16 cellular contexts compared by ENCODE assay signal in the genomic region with DNA sequence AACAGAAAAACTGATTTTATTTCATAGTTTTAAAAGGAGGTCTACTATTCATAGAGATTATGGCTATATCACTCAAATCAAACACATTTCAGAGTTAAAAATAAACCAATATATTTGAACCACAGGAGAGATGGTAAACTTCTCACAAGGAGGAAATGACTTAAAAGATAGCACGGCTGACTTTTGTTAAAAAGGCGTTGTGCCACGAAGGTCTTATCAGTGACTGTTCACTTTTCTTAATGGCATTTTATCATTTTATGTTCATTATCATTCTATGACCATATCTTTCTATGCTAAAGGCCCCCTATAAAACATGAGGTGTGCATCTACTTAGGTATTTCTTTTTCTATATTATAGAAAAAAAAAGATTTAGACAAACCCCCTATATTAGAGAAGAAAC.
"Had no signal": no experiment of that assay in that cellular context is flagged by ENCODE, and none has a peak within 500 bp of the region (broad histone marks: within the 10 kb centered on the region; RNA-seq: fewer than 3 reads in every experiment).

No MANE protein-coding gene starts in this region.

- ATAC-seq: heart left ventricle, psoas muscle, right lobe of liver had no signal

- H3K4me1 ChIP-seq: colonic mucosa, heart left ventricle, psoas muscle, right lobe of liver, spleen, stomach had no signal

- DNase-seq: colonic mucosa; dermis blood vessel endothelial cell; heart left ventricle; hippocampal formation; mesendoderm; naive thymus-derived CD8-positive, alpha-beta T cell; psoas muscle; retina; right lobe of liver; spleen; stimulated activated naive CD4-positive, alpha-beta T cell; stomach; substantia nigra; transverse colon had no signal

- H3K9me3 ChIP-seq: colonic mucosa, heart left ventricle, neutrophil, psoas muscle, right lobe of liver, spleen, stomach, thoracic aorta, transverse colon had no signal

- H3K9me3 Mint-ChIP-seq: naive thymus-derived CD8-positive, alpha-beta T cell had no signal

- H3K4me3 ChIP-seq: colonic mucosa, heart left ventricle, psoas muscle, right lobe of liver, spleen, stomach, thoracic aorta, transverse colon had no signal

- H3K27ac ChIP-seq: colonic mucosa, heart left ventricle, neutrophil, psoas muscle, right lobe of liver, spleen, stomach, thoracic aorta, transverse colon had no signal

- H3K36me3 ChIP-seq: colonic mucosa, heart left ventricle, neutrophil, right lobe of liver, spleen, thoracic aorta, transverse colon had no signal

- H3K27me3 ChIP-seq: colonic mucosa, heart left ventricle, right lobe of liver, spleen, stomach, transverse colon had no signal
